20 cellular contexts compared by ENCODE assay signal in the genomic region with DNA sequence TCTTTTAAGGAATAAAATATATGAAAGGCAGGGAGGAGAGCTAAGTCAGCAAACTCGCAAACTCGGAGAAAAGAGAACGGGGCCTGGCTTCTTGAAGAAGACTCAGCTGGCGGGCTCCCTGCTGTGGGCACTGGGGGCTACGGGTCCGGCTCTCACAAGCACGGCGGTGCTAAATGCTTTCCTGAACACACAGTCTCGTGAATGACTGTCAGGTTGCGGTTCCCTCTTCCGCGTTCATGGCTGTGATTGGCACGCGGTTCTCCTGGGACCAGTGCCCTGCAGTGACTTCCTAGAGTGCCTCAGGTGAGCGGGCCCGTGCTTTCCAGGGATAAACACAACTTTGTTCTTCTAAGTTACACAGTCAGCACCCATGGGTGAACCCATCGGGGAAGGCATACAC.
DNase-seq lines count a peak whose midpoint lies in the region; ATAC-seq and TF ChIP-seq lines count a peak whose summit lies in the region.
"Had no signal": no experiment of that assay in that cellular context is flagged by ENCODE, and none has a peak within 500 bp of the region (broad histone marks: within the 10 kb centered on the region; RNA-seq: fewer than 3 reads in every experiment).

No MANE protein-coding gene starts in this region.

- H3K4me1 Mint-ChIP-seq in stimulated activated memory B cell treated with anti-CD40 and anti-IgM and Interleukin-4, amounts not matched to agents 10 μg/mL and 1 μg/mL and 100 μg/mL, for 72 hours, result no peaks in the 10 kb centered on the region
- peaks cover 3% of the 10 kb centered on the region for H3K4me1 Mint-ChIP-seq in activated T-helper 2 cell treated with anti-CD3 and anti-CD28 coated beads, Interferon-gamma antibody, Interleukin-2, Interleukin-4, amounts not matched to agents 10 μg/mL and 5 μg/mL and 100 μg/mL, durations not matched to agents 14 hours and 24 hours and 36 hours (ENCODE audit: low read depth)

- TF ChIP-seq CTCF in left ventricle myocardium inferior (IDR thresholded peaks at IDR 0.05; ENCODE audit: borderline replicate concordance), result no peak
- TF ChIP-seq CTCF in osteoblast (IDR thresholded peaks at IDR 0.05; ENCODE audit: extremely low read depth, low read depth, low read length), result no peak

- no peak overlapping the region for H3K4me3 ChIP-seq in left ventricle myocardium inferior
- H3K4me3 ChIP-seq in osteoblast (ENCODE audit: insufficient read depth, low read length), result no peak overlapping the region
- H3K4me3 ChIP-seq: heart right ventricle, lung, prostate gland had no signal

- ATAC-seq in left ventricle myocardium superior, result no peak
- ATAC-seq in stimulated activated memory B cell treated with anti-CD40 and anti-IgM and Interleukin-4, amounts not matched to agents 10 μg/mL and 1 μg/mL and 100 μg/mL, for 72 hours, result no peak
- no peak for ATAC-seq in HG02938 (IDR thresholded peaks at IDR 0.05; ENCODE audit: unreplicated experiment)
- ATAC-seq: CD8-positive, alpha-beta T cell; heart right ventricle had no signal

- no peak overlapping the region for H3K4me2 ChIP-seq in osteoblast (ENCODE audit: insufficient read depth, low read length)
- H3K4me2 ChIP-seq: SK-N-SH had no signal

- H3K9me3 Mint-ChIP-seq in stimulated activated memory B cell treated with anti-CD40 and anti-IgM and Interleukin-4, amounts not matched to agents 10 μg/mL and 1 μg/mL and 100 μg/mL, for 72 hours, result no peaks in the 10 kb centered on the region
- H3K9me3 Mint-ChIP-seq in activated T-helper 2 cell treated with anti-CD3 and anti-CD28 coated beads, Interferon-gamma antibody, Interleukin-2, Interleukin-4, amounts not matched to agents 10 μg/mL and 5 μg/mL and 100 μg/mL, durations not matched to agents 14 hours and 24 hours and 36 hours, result peaks cover 4% of the 10 kb centered on the region
- H3K9me3 Mint-ChIP-seq: CD8-positive, alpha-beta T cell; T-helper 2 cell treated with Interferon-gamma antibody and Interleukin-4, amounts not matched to agents 5 μg/mL and 100 μg/mL, for 36 hours had no signal

- H3K36me3 ChIP-seq in left ventricle myocardium inferior, result peaks cover 34% of the 10 kb centered on the region
- peaks cover 8% of the 10 kb centered on the region for H3K36me3 ChIP-seq in osteoblast (ENCODE audit: insufficient read depth, low read length)

- H3K4me3 Mint-ChIP-seq in stimulated activated memory B cell treated with anti-CD40 and anti-IgM and Interleukin-4, amounts not matched to agents 10 μg/mL and 1 μg/mL and 100 μg/mL, for 72 hours, result no peak overlapping the region
- H3K4me3 Mint-ChIP-seq in activated T-helper 2 cell treated with anti-CD3 and anti-CD28 coated beads, Interferon-gamma antibody, Interleukin-2, Interleukin-4, amounts not matched to agents 10 μg/mL and 5 μg/mL and 100 μg/mL, durations not matched to agents 14 hours and 24 hours and 36 hours (ENCODE audit: low read depth), result no peak overlapping the region
- H3K4me3 Mint-ChIP-seq: CD8-positive, alpha-beta T cell; T-helper 2 cell treated with Interferon-gamma antibody and Interleukin-4, amounts not matched to agents 5 μg/mL and 100 μg/mL, for 36 hours had no signal

- H3K9me3 ChIP-seq in left ventricle myocardium inferior (replicated peaks) (peaks cover 13% of the 10 kb centered on the region), osteoblast (ENCODE audit: low read depth, low read length) (no peaks in the 10 kb centered on the region)
- H3K9me3 ChIP-seq: prostate gland, SK-N-SH had no signal

- H3K27ac ChIP-seq in left ventricle myocardium inferior (replicated peaks) (no peak overlapping the region), osteoblast (ENCODE audit: low read depth, low read length) (no peak overlapping the region)
- H3K27ac ChIP-seq: heart right ventricle, prostate gland had no signal

- peaks cover 6% of the 10 kb centered on the region for H4K20me1 ChIP-seq in osteoblast (ENCODE audit: insufficient read depth, low read length)

- H3K27me3 Mint-ChIP-seq in stimulated activated memory B cell treated with anti-CD40 and anti-IgM and Interleukin-4, amounts not matched to agents 10 μg/mL and 1 μg/mL and 100 μg/mL, for 72 hours, result no peaks in the 10 kb centered on the region
- H3K27me3 Mint-ChIP-seq in activated T-helper 2 cell treated with anti-CD3 and anti-CD28 coated beads, Interferon-gamma antibody, Interleukin-2, Interleukin-4, amounts not matched to agents 10 μg/mL and 5 μg/mL and 100 μg/mL, durations not matched to agents 14 hours and 24 hours and 36 hours (ENCODE audit: low read depth), result no peaks in the 10 kb centered on the region

- intact Hi-C loops in left ventricle myocardium superior (cut with micrococcal nuclease), result no loop called here
- intact Hi-C loops in left ventricle myocardium inferior (cut with micrococcal nuclease), result no loop called here
- intact Hi-C loops in activated T-helper 2 cell treated with anti-CD3 and anti-CD28 coated beads, Interferon-gamma antibody, Interleukin-2, Interleukin-4, amounts not matched to agents 10 μg/mL and 5 μg/mL and 100 μg/mL, durations not matched to agents 14 hours and 24 hours and 36 hours (cut with micrococcal nuclease), result no loop called here

- H3K27ac Mint-ChIP-seq in stimulated activated memory B cell treated with anti-CD40 and anti-IgM and Interleukin-4, amounts not matched to agents 10 μg/mL and 1 μg/mL and 100 μg/mL, for 72 hours, result no peak overlapping the region
- no peak overlapping the region for H3K27ac Mint-ChIP-seq in activated T-helper 2 cell treated with anti-CD3 and anti-CD28 coated beads, Interferon-gamma antibody, Interleukin-2, Interleukin-4, amounts not matched to agents 10 μg/mL and 5 μg/mL and 100 μg/mL, durations not matched to agents 14 hours and 24 hours and 36 hours
- H3K27ac Mint-ChIP-seq: CD8-positive, alpha-beta T cell; T-helper 2 cell treated with Interferon-gamma antibody and Interleukin-4, amounts not matched to agents 5 μg/mL and 100 μg/mL, for 36 hours had no signal

- H3K4me1 ChIP-seq in left ventricle myocardium inferior (peaks cover 22% of the 10 kb centered on the region), osteoblast (ENCODE audit: insufficient read depth, low read length) (no peaks in the 10 kb centered on the region)
- H3K4me1 ChIP-seq: prostate gland had no signal

- no peaks in the 10 kb centered on the region for H3K79me2 ChIP-seq in osteoblast (ENCODE audit: insufficient read depth, low read length)

- no peaks in the 10 kb centered on the region for H3K27me3 ChIP-seq in left ventricle myocardium inferior (ENCODE audit: low read depth)
- H3K27me3 ChIP-seq in osteoblast (ENCODE audit: insufficient read depth, low read length), result no peaks in the 10 kb centered on the region
- H3K27me3 ChIP-seq: heart right ventricle had no signal

- no peak overlapping the region for H2AFZ ChIP-seq in osteoblast (ENCODE audit: low read length)

- DNase-seq in left ventricle myocardium superior (peak; percentile 28), left ventricle myocardium inferior (no peak), ecto neural progenitor cell (ENCODE audit: low spot score) (peak; percentile 27), osteoblast (ENCODE audit: insufficient read length, low spot score, missing footprints) (peak; percentile 21), NAMALWA (ENCODE audit: low spot score) (no peak)
- no peak for DNase-seq in activated T-helper 2 cell treated with anti-CD3 and anti-CD28 coated beads, Interferon-gamma antibody, Interleukin-2, Interleukin-4, amounts not matched to agents 10 μg/mL and 5 μg/mL and 100 μg/mL, durations not matched to agents 14 hours and 24 hours and 36 hours (ENCODE audit: low spot score)
- DNase-seq: activated effector memory CD4-positive, alpha-beta T cell treated with Interleukin-2 at 50 U/mL for 16 hours; amygdala; CD8-positive, alpha-beta T cell; DMS79 treated with DMSO at 0.1 percent for 48 hours; NCI-H187 treated with DMSO at 0.1 percent for 48 hours; SK-N-SH; small intestine; stimulated activated CD4-positive, alpha-beta T cell treated with anti-CD3 and anti-CD28 coated beads, Interleukin-4, amount 100 ng/mL, for 1 hour had no signal

- H3K36me3 Mint-ChIP-seq in stimulated activated memory B cell treated with anti-CD40 and anti-IgM and Interleukin-4, amounts not matched to agents 10 μg/mL and 1 μg/mL and 100 μg/mL, for 72 hours, result peaks cover 37% of the 10 kb centered on the region
- peaks cover 43% of the 10 kb centered on the region for H3K36me3 Mint-ChIP-seq in activated T-helper 2 cell treated with anti-CD3 and anti-CD28 coated beads, Interferon-gamma antibody, Interleukin-2, Interleukin-4, amounts not matched to agents 10 μg/mL and 5 μg/mL and 100 μg/mL, durations not matched to agents 14 hours and 24 hours and 36 hours (ENCODE audit: low read depth)

Comparison
In these comparisons a context has a peak if more than half of its experiments do, and no peak if none do; other contexts are left out.
1. DNase-seq: peak in left ventricle myocardium superior (single experiment), ecto neural progenitor cell (single experiment) and osteoblast (single experiment); none in left ventricle myocardium inferior (single experiment), activated T-helper 2 cell treated with anti-CD3 and anti-CD28 coated beads, Interferon-gamma antibody, Interleukin-2, Interleukin-4, amounts not matched to agents 10 μg/mL and 5 μg/mL and 100 μg/mL, durations not matched to agents 14 hours and 24 hours and 36 hours (single experiment) and NAMALWA (single experiment).